Comparison of ENCODE assay signal across 8 cellular contexts in the genomic region with DNA sequence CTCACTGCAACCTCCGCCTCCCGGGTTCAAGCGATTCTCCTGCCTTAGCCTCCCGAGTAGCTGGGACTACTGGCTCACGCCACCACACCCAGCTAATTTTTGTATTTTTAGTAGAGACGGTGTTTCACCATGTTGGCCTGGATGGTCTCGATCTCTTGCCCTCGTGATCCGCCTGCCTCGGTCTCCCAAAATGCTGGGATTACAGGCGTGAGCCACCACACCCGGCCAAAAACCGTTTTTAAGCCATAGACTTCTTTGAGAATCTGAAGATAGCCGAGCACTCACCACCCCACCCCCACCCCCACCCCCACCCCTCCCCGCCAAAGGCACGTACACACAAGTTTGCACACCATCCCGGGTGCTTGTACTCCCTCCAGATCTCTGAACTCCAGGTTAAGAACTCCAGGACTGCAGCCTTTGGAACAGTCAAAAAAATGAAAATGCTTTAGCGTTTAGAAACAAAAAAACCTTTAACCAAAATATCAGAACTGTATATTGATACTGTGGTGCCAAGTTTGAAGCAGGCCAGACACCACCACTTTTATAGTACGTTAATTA. TPM values are rescaled to one million over a fixed set of nuclear protein-coding genes. Genes with fewer than 3 reads are reported as not detected.
DNase-seq lines count a peak whose midpoint lies in the region; ATAC-seq and TF ChIP-seq lines count a peak whose summit lies in the region.

No MANE protein-coding gene starts in this region.

- no peaks in the 10 kb centered on the region for H3K36me3 ChIP-seq in heart right ventricle
- no peaks in the 10 kb centered on the region for H3K36me3 ChIP-seq in adipocyte (ENCODE audit: control insufficient read depth, insufficient read depth, low read length, severe bottlenecking)
- H3K36me3 ChIP-seq in lower lobe of right lung: no peaks in the 10 kb centered on the region
- H3K36me3 ChIP-seq in uterus: no peaks in the 10 kb centered on the region

- intact Hi-C loops in heart right ventricle (cut with DNase I): loop anchor here in 6 of 10 donors (5.0 to 10.0 kb wide), 6 partner anchors 46 to 96 kb away; a partner anchor contains a TSS
- intact Hi-C loops in cardiac septum (cut with DNase I): loop anchor here (5.0 kb wide), 2 partner anchors 61 to 84 kb away; a partner anchor contains a TSS
- intact Hi-C loops in lower lobe of right lung (cut with DNase I): no loop called here
- intact Hi-C loops in uterus (cut with DNase I; ENCODE audit: low total_unique reads): no loop called here

- no peak for TF ChIP-seq CTCF in heart right ventricle (IDR thresholded peaks at IDR 0.05)
- no peak for TF ChIP-seq CTCF in lower lobe of right lung (IDR thresholded peaks at IDR 0.05)
- no peak for TF ChIP-seq CTCF in uterus (IDR thresholded peaks at IDR 0.05)

- H3K27me3 ChIP-seq in heart right ventricle (no peaks in the 10 kb centered on the region), adipocyte (replicated peaks; ENCODE audit: control insufficient read depth, insufficient read depth, low read length) (no peaks in the 10 kb centered on the region), lower lobe of right lung (ENCODE audit: low read depth) (no peaks in the 10 kb centered on the region), uterus (no peaks in the 10 kb centered on the region)

- peaks cover 6 to 51% (median 46%) of the 10 kb centered on the region in 9 donors for H3K4me1 ChIP-seq in heart right ventricle
- peaks cover 25% of the 10 kb centered on the region for H3K4me1 ChIP-seq in adipocyte (ENCODE audit: control insufficient read depth, insufficient read depth, low read length)
- peaks cover 45% of the 10 kb centered on the region for H3K4me1 ChIP-seq in lower lobe of right lung
- peaks cover 0 to 3% of the 10 kb centered on the region in 2 donors for H3K4me1 ChIP-seq in uterus

- DNase-seq in heart right ventricle (no peak), cardiac septum (ENCODE audit: low spot score) (no peak), adipocyte (ENCODE audit: low read depth) (peak; percentile 43), lower lobe of right lung (no peak), uterus (no peak)

- H3K9ac ChIP-seq in adipocyte (ENCODE audit: low read length): peak overlapping the region; percentile 96

- H3K9me3 ChIP-seq in heart right ventricle: no peaks in the 10 kb centered on the region
- no peaks in the 10 kb centered on the region for H3K9me3 ChIP-seq in adipocyte (ENCODE audit: control insufficient read depth, low read length)
- no peaks in the 10 kb centered on the region for H3K9me3 ChIP-seq in lower lobe of right lung
- no peaks in the 10 kb centered on the region for H3K9me3 ChIP-seq in uterus

- ATAC-seq in heart right ventricle (no peak), lower lobe of right lung (no peak), HG02840 (IDR thresholded peaks at IDR 0.05; ENCODE audit: low FRiP score, unreplicated experiment) (no peak), GM19023 (IDR thresholded peaks at IDR 0.05; ENCODE audit: unreplicated experiment) (no peak), GM21447 (IDR thresholded peaks at IDR 0.05; ENCODE audit: unreplicated experiment) (no peak)

- H3K4me3 ChIP-seq in heart right ventricle (peak overlapping the region; percentile 66 to 99 (median 90)), adipocyte (ENCODE audit: low read length) (peak overlapping the region; percentile 95), lower lobe of right lung (peak overlapping the region; percentile 87), uterus (peak overlapping the region; percentile 77 to 92)

- 1 to 2% methylated on average over 19 of the region's 19 CpGs for WGBS in heart right ventricle, 2 donors

- no peak for TF ChIP-seq POLR2A in uterus (IDR thresholded peaks at IDR 0.05)

- peak overlapping the region in 7 of 10 donors; percentile 89 to 99 (median 96) for H3K27ac ChIP-seq in heart right ventricle
- peak overlapping the region; percentile 94 for H3K27ac ChIP-seq in lower lobe of right lung
- peak overlapping the region in 1 of 2 donors; percentile 91 for H3K27ac ChIP-seq in uterus

RNA-seq across cellular contexts. Expression of a gene that starts 1.5 kb away (rescaled TPM):
- total RNA-seq in heart right ventricle: 10 to 100 TPM; 43.3 to 76.9 (median 56.5) TPM
- polyA plus RNA-seq in heart right ventricle: 10 to 100 TPM; 19.2 to 33.7 TPM
- 55.5 TPM for total RNA-seq in cardiac septum
- total RNA-seq in lower lobe of right lung: 53.5 TPM
- 10 to 100 TPM; 29.4 to 74.2 (median 57.6) TPM for total RNA-seq in uterus

RNA-seq across cellular contexts. Expression of a gene that starts 48.3 kb away (rescaled TPM):
- 1 to 10 TPM in 3 of 10 donors, under 1 TPM in 6, not detected in 1; 0.24 to 1.5 (median 0.50) TPM for total RNA-seq in heart right ventricle
- polyA plus RNA-seq in heart right ventricle: 1 to 10 TPM in 1 of 2 donors, under 1 TPM in 1; 0.29 to 1.5 TPM
- 0.54 TPM for total RNA-seq in cardiac septum
- total RNA-seq in lower lobe of right lung: 12.3 TPM
- total RNA-seq in uterus: 1 to 10 TPM in 2 of 4 donors, not detected in 2; 3.2 to 3.4 TPM

RNA-seq across cellular contexts. Expression of a gene that starts 59.9 kb away (rescaled TPM):
- 10 to 100 TPM; 20.6 to 43.6 (median 26.8) TPM for total RNA-seq in heart right ventricle
- 10 to 100 TPM in 1 of 2 donors, 1 to 10 TPM in 1; 9.9 to 22.2 TPM for polyA plus RNA-seq in heart right ventricle
- total RNA-seq in cardiac septum: 23.6 TPM
- total RNA-seq in lower lobe of right lung: 22.5 TPM
- total RNA-seq in uterus: 10 to 100 TPM in 3 of 4 donors, 1 to 10 TPM in 1; 5.3 to 33.5 (median 13.1) TPM

Comparison
In these comparisons a context has a peak if more than half of its experiments do, and no peak if none do; other contexts are left out.
1. intact Hi-C loops: an anchor here in heart right ventricle (5.0 to 10.0 kb wide) and cardiac septum (5.0 kb wide); none called in lower lobe of right lung and uterus.